ENCODE assay signal across 26 cellular contexts in genomic region chr19:2497186-2497585, GRCh38.
"Had no signal": no experiment of that assay in that cellular context is flagged by ENCODE, and none has a peak within 500 bp of the region (broad histone marks: within the 10 kb centered on the region; RNA-seq: fewer than 3 reads in every experiment).

No MANE protein-coding gene starts in this region.

- ATAC-seq: activated CD4-positive, alpha-beta T cell treated with anti-CD3 and anti-CD28 coated beads for 36 hours; heart left ventricle; left lobe of liver; lower lobe of right lung; mucosa of descending colon had no signal

- H3K27ac ChIP-seq: brain microvascular endothelial cell, lower lobe of right lung, ovary, suprapubic skin, tibial artery had no signal

- H3K27me3 ChIP-seq: ascending aorta, brain microvascular endothelial cell, ovary, suprapubic skin, tibial artery had no signal

- H3K36me3 Mint-ChIP-seq: activated naive CD4-positive, alpha-beta T cell treated with anti-CD3 and anti-CD28 coated beads, Interleukin-2, amount 10 ng/mL, durations not matched to agents 7 days and 5 days; activated naive CD8-positive, alpha-beta T cell treated with anti-CD3 and anti-CD28 coated beads, Interleukin-2, amount 10 ng/mL, durations not matched to agents 7 days and 5 days had no signal

- H3K36me3 ChIP-seq: ascending aorta, brain microvascular endothelial cell, heart left ventricle, lower lobe of right lung, ovary, sigmoid colon, suprapubic skin, tibial artery had no signal

- H3K9me3 ChIP-seq: ascending aorta, heart left ventricle, lower lobe of right lung, mucosa of descending colon, ovary, sigmoid colon, suprapubic skin, tibial artery had no signal

- H3K4me3 Mint-ChIP-seq: activated CD4-positive, alpha-beta T cell treated with anti-CD3 and anti-CD28 coated beads for 36 hours had no signal

- H3K9me3 Mint-ChIP-seq: activated naive CD4-positive, alpha-beta T cell treated with anti-CD3 and anti-CD28 coated beads, Interleukin-2, amount 10 ng/mL, durations not matched to agents 7 days and 5 days; activated naive CD8-positive, alpha-beta T cell treated with anti-CD3 and anti-CD28 coated beads, Interleukin-2, amount 10 ng/mL, durations not matched to agents 7 days and 5 days; nephron; T-helper 2 cell treated with Interferon-gamma antibody and Interleukin-4, amounts not matched to agents 5 μg/mL and 100 μg/mL, for 36 hours had no signal

- DNase-seq: activated CD4-positive, alpha-beta T cell treated with anti-CD3 and anti-CD28 coated beads for 36 hours; activated CD4-positive, alpha-beta T cell treated with anti-CD3 and anti-CD28 coated beads, Interleukin-2, amount 50 U/mL, for 4 hours; activated CD4-positive, CD25-positive, alpha-beta regulatory T cell; activated effector memory CD4-positive, alpha-beta T cell treated with anti-CD3 and anti-CD28 coated beads, Interleukin-2, amount 50 U/mL, for 16 hours; activated naive CD4-positive, alpha-beta T cell treated with anti-CD3 and anti-CD28 coated beads, Interleukin-2, amount 10 ng/mL, durations not matched to agents 7 days and 5 days; activated naive CD8-positive, alpha-beta T cell treated with anti-CD3 and anti-CD28 coated beads, Interleukin-2, amount 10 ng/mL, durations not matched to agents 7 days and 5 days; activated T-cell treated with anti-CD3 and anti-CD28 coated beads for 4 hours; brain microvascular endothelial cell; caudate nucleus; heart left ventricle; kidney glomerular epithelial cell; lower lobe of right lung; mucosa of descending colon; ovary; sigmoid colon; stimulated activated CD4-positive, alpha-beta T cell treated with anti-CD3 and anti-CD28 coated beads, Interleukin-15, amount 100 ng/mL, for 24 hours; stimulated activated CD4-positive, alpha-beta T cell treated with anti-CD3 and anti-CD28 coated beads, Interleukin-2, amount 100 ng/mL, for 24 hours; stimulated activated naive CD4-positive, alpha-beta T cell; T-helper 1 cell; tibial artery had no signal

- H3K27ac Mint-ChIP-seq: activated CD4-positive, alpha-beta T cell treated with anti-CD3 and anti-CD28 coated beads for 36 hours; activated naive CD4-positive, alpha-beta T cell treated with anti-CD3 and anti-CD28 coated beads, Interleukin-2, amount 10 ng/mL, durations not matched to agents 7 days and 5 days; progenitor cell of endocrine pancreas; T-helper 2 cell treated with Interferon-gamma antibody and Interleukin-4, amounts not matched to agents 5 μg/mL and 100 μg/mL, for 36 hours had no signal

- H3K4me3 ChIP-seq: ascending aorta, heart left ventricle, lower lobe of right lung, mucosa of descending colon, ovary, sigmoid colon, suprapubic skin, tibial artery had no signal
